Comparison of ENCODE assay signal across 13 cellular contexts in genomic region chr12:76290963-76291859, GRCh38.
"Had no signal": no experiment of that assay in that cellular context is flagged by ENCODE, and none has a peak within 500 bp of the region (broad histone marks: within the 10 kb centered on the region; RNA-seq: fewer than 3 reads in every experiment).

No MANE protein-coding gene starts in this region.

- H3K27ac ChIP-seq: neutrophil, parathyroid adenoma, suprapubic skin had no signal

- H3K9me3 ChIP-seq: neutrophil, suprapubic skin had no signal

- H3K36me3 ChIP-seq: neutrophil, suprapubic skin had no signal

- H3K9ac ChIP-seq: parathyroid adenoma had no signal

- ATAC-seq: activated CD4-positive, alpha-beta T cell treated with anti-CD3 and anti-CD28 coated beads for 36 hours; esophagus mucosa; natural killer cell; WTC11 had no signal

- H3K4me1 ChIP-seq: parathyroid adenoma, suprapubic skin had no signal

- H3K27me3 ChIP-seq: neutrophil, suprapubic skin had no signal

- H3K4me3 ChIP-seq: suprapubic skin had no signal

- DNase-seq: activated CD4-positive, alpha-beta T cell treated with anti-CD3 and anti-CD28 coated beads for 36 hours; activated CD4-positive, alpha-beta T cell treated with anti-CD3 and anti-CD28 coated beads, Interleukin-2, amount 50 U/mL, for 48 hours; activated naive CD4-positive, alpha-beta T cell; activated naive CD8-positive, alpha-beta T cell treated with anti-CD3 and anti-CD28 coated beads, Interleukin-2, amount 10 ng/mL, durations not matched to agents 7 days and 5 days; amygdala; central memory CD4-positive, alpha-beta T cell; mesendoderm; natural killer cell had no signal

- H3K79me2 ChIP-seq: parathyroid adenoma had no signal

- H2AFZ ChIP-seq: parathyroid adenoma had no signal
